Comparison of ENCODE assay signal across 8 cellular contexts in the genomic region with DNA sequence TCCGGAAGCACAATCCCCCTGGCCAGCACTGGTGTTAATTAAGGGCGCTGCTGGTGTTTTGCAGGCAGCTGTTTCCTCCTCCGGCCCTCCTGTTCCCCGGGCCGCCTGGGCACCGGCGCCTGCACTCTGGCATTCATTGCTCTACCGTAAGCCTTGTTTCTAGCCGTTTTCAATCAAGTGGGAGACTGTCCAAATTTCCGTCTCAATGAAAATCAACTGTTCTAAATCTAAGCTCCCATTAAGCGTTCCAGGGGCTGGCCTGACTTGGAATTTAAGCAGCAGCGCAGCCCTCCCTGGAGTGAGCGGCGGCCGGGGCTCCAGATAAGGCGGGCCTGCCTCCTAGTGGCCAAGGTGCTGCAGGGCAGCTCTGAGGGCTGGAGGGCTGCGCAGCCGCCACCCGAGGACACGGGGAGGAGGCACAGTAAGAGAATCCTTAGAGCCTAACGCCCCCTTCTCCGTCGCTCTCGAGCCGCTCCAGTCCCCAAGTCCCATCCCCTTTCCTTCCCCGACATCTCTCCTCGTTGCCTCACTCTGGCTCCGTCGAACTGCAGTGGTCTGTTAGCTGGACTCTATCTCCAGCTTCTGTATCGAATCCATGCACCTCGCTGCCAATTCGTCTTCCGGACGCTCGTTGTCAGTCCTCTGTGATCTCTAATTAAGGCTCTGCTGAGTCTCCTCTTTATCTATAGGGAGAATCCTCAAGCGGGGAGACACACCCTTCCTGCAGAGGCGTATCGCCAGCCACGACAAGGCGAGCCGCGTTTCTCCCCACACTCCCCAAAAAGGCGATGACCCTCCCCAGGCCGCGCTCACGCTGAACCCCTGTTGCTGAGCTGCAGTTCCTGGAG. TPM values are rescaled to one million over a fixed set of nuclear protein-coding genes. Genes with fewer than 3 reads are reported as not detected.
DNase-seq lines count a peak whose midpoint lies in the region; ATAC-seq, FAIRE-seq and TF ChIP-seq lines count a peak whose summit lies in the region.

No MANE protein-coding gene starts in this region.

- H3K9me3 Mint-ChIP-seq in nephron progenitor cell = no peaks in the 10 kb centered on the region

- no peaks in the 10 kb centered on the region for H3K36me3 Mint-ChIP-seq in nephron progenitor cell (ENCODE audit: low read depth)

- H3K27me3 Mint-ChIP-seq in nephron progenitor cell (ENCODE audit: low read depth, poor library complexity) = peaks cover 43% of the 10 kb centered on the region

- H3K4me1 Mint-ChIP-seq in nephron progenitor cell = peaks cover 36% of the 10 kb centered on the region

- peak; percentile 95 for TF ChIP-seq CTCF in nephron progenitor cell (IDR thresholded peaks at IDR 0.05)

- H3K9me3 ChIP-seq in HUES64 (ENCODE audit: insufficient read depth, low read depth, low read length) = no peaks in the 10 kb centered on the region

- peak overlapping the region; percentile 18; the same call in 1 of the 2 replicates for H3K9ac ChIP-seq in HUES64 (ENCODE audit: low read depth, low read length)

- no peak for FAIRE-seq in RCC 7860 (lab: Jason Lieb, UNC)

- H3K4me3 Mint-ChIP-seq in nephron progenitor cell = peak overlapping the region; percentile 88

- DNase-seq in DMS153 (lab: John Stamatoyannopoulos, UW) (peak; percentile 64), RCC 7860 (ENCODE audit: low spot score) (peak; percentile 53), fibroblast of the conjunctiva (ENCODE audit: low read depth) (peak; percentile 73), nephron progenitor cell (peak; percentile 90)
- DNase-seq in activated T-helper 9 cell treated with anti-CD3 and anti-CD28 coated beads, Interleukin-2, amount 50 U/mL, for 16 hours (ENCODE audit: low read depth) = peak; percentile 76
- peak; percentile 90 for DNase-seq in stimulated activated naive CD8-positive, alpha-beta T cell treated with anti-CD3 and anti-CD28 coated beads, Interleukin-15, Interleukin-2, amounts not matched to agents 100 U/mL and 50 U/mL, for 24 hours

- no peak overlapping the region for H3K27ac Mint-ChIP-seq in nephron progenitor cell

- WGBS in HUES64 = 2% methylated on average over 46 of the region's 46 CpGs

- no peaks in the 10 kb centered on the region for H3K36me3 ChIP-seq in HUES64 (ENCODE audit: insufficient read depth, low read length)

- 0 out of 2 replicates have a peak, but pooled peaks cover 4% of the 10 kb centered on the region for H3K4me1 ChIP-seq in HUES64 (ENCODE audit: insufficient read depth, low read length)

- H3K27me3 ChIP-seq in HUES64 (ENCODE audit: insufficient read depth, low read length) = peaks cover 35% of the 10 kb centered on the region

- H3K4me3 ChIP-seq in HUES64 (ENCODE audit: low read length) = peak overlapping the region; percentile 68

- H3K27ac ChIP-seq in HUES64 (ENCODE audit: low read depth, low read length) = no peak overlapping the region

- ATAC-seq in GM21515 (IDR thresholded peaks at IDR 0.05; ENCODE audit: unreplicated experiment) = peak; percentile 98
- peak; percentile 98 for ATAC-seq in stimulated activated naive CD8-positive, alpha-beta T cell treated with anti-CD3 and anti-CD28 coated beads, Interleukin-15, Interleukin-2, amounts not matched to agents 100 U/mL and 50 U/mL, for 24 hours

RNA-seq across cellular contexts. Expression of a gene that starts 57.8 kb away (rescaled TPM):
- polyA plus RNA-seq in HUES64 (2013, experiment 1 of 2) = 34.0 TPM
- 34.5 TPM for polyA plus RNA-seq in HUES64 (2013, experiment 2 of 2)
